Comparison of ENCODE assay signal across 20 cellular contexts in genomic region chr11:72577271-72577681, GRCh38.
DNase-seq lines count a peak whose midpoint lies in the region; ATAC-seq and TF ChIP-seq lines count a peak whose summit lies in the region.
"Had no signal": no experiment of that assay in that cellular context is flagged by ENCODE, and none has a peak within 500 bp of the region (broad histone marks: within the 10 kb centered on the region; RNA-seq: fewer than 3 reads in every experiment).

No MANE protein-coding gene starts in this region.

- 80% methylated on average over 12 of the region's 12 CpGs for WGBS in right cardiac atrium
- 75 to 86% (median 80%) methylated on average over 9 to 12 of the region's 12 CpGs for WGBS in stomach, 5 donors

- H3K9me3 ChIP-seq in right cardiac atrium (ENCODE audit: control insufficient read depth, low read length) (no peaks in the 10 kb centered on the region), Peyer's patch (no peaks in the 10 kb centered on the region), osteoblast (ENCODE audit: low read depth, low read length) (no peaks in the 10 kb centered on the region), stomach (no peaks in the 10 kb centered on the region)

- H3K27me3 ChIP-seq in right cardiac atrium (ENCODE audit: control insufficient read depth, insufficient read depth), result no peaks in the 10 kb centered on the region
- no peaks in the 10 kb centered on the region for H3K27me3 ChIP-seq in Peyer's patch
- H3K27me3 ChIP-seq in osteoblast (ENCODE audit: insufficient read depth, low read length), result peaks cover 17% of the 10 kb centered on the region
- peaks cover 0 to 28% (median 0%) of the 10 kb centered on the region in 3 donors for H3K27me3 ChIP-seq in stomach

- ATAC-seq in right cardiac atrium, result no peak

- H4K20me1 ChIP-seq in osteoblast (ENCODE audit: insufficient read depth, low read length), result no peaks in the 10 kb centered on the region

- no peak overlapping the region for H2AFZ ChIP-seq in osteoblast (ENCODE audit: low read length)

- no peak for TF ChIP-seq CTCF in Peyer's patch (IDR thresholded peaks at IDR 0.05)
- TF ChIP-seq CTCF in osteoblast (IDR thresholded peaks at IDR 0.05; ENCODE audit: extremely low read depth, low read depth, low read length), result no peak
- no peak for TF ChIP-seq CTCF in stomach (IDR thresholded peaks at IDR 0.05)

- intact Hi-C loops in cardiac septum (cut with DNase I) (no loop called here), right cardiac atrium (cut with DNase I) (loop anchor here in 2 of 4 donors (5.0 to 10.0 kb wide), 2 partner anchors 92 to 100 kb away; no protein-coding TSS in a partner anchor), stomach (cut with DNase I; ENCODE audit: low total_unique reads) (no loop called here)

- H3K36me3 ChIP-seq in Peyer's patch, result no peaks in the 10 kb centered on the region
- H3K36me3 ChIP-seq in osteoblast (ENCODE audit: insufficient read depth, low read length), result no peaks in the 10 kb centered on the region
- peaks cover 0 to 61% (median 30%) of the 10 kb centered on the region in 4 donors for H3K36me3 ChIP-seq in stomach

- H3K4me1 ChIP-seq in right cardiac atrium (ENCODE audit: control insufficient read depth, insufficient read depth, low read length), result no peaks in the 10 kb centered on the region
- H3K4me1 ChIP-seq in Peyer's patch, result no peaks in the 10 kb centered on the region
- H3K4me1 ChIP-seq in osteoblast (ENCODE audit: insufficient read depth, low read length), result no peaks in the 10 kb centered on the region
- peaks cover 0 to 8% (median 0%) of the 10 kb centered on the region in 4 donors for H3K4me1 ChIP-seq in stomach

- no peak overlapping the region for H3K27ac ChIP-seq in right cardiac atrium (ENCODE audit: low read length)
- no peak overlapping the region for H3K27ac ChIP-seq in Peyer's patch
- H3K27ac ChIP-seq in osteoblast (ENCODE audit: low read depth, low read length), result no peak overlapping the region
- no peak overlapping the region for H3K27ac ChIP-seq in stomach
- H3K27ac ChIP-seq: KMS-11 had no signal

- no peaks in the 10 kb centered on the region for H3K79me2 ChIP-seq in osteoblast (ENCODE audit: insufficient read depth, low read length)

- DNase-seq in cardiac septum (ENCODE audit: low spot score), result peak; percentile 49
- no peak for DNase-seq in right cardiac atrium
- DNase-seq in Peyer's patch, result peak in 2 of 3 donors; percentile 24 to 37
- peak; percentile 73 for DNase-seq in osteoblast (ENCODE audit: insufficient read length, low spot score, missing footprints)
- no peak for DNase-seq in stomach
- DNase-seq in SKM-1 (lab: John Stamatoyannopoulos, UW; ENCODE audit: unreplicated experiment), result no peak
- DNase-seq in globus pallidus (ENCODE audit: low spot score), result no peak
- DNase-seq: ACHN; AML-193; Calu3; CD4-positive, CD25-positive, alpha-beta regulatory T cell; DMS53; H9; NCI-H1436; NCI-H2029; NCI-H2171; NCI-H446; NK-92 treated with Interleukin-12 subunit alpha and Interleukin-12 subunit beta, amount 100 ng/mL, for 24 hours; OCI-M1 had no signal

- H3K4me3 ChIP-seq in right cardiac atrium (ENCODE audit: low read length) (no peak overlapping the region), Peyer's patch (no peak overlapping the region), osteoblast (ENCODE audit: insufficient read depth, low read length) (no peak overlapping the region), stomach (no peak overlapping the region)

- TF ChIP-seq EP300 in stomach (IDR thresholded peaks at IDR 0.05), result no peak

- TF ChIP-seq POLR2A in Peyer's patch (IDR thresholded peaks at IDR 0.05) (no peak), stomach (IDR thresholded peaks at IDR 0.05) (no peak)

- no peak overlapping the region for H3K4me2 ChIP-seq in osteoblast (ENCODE audit: insufficient read depth, low read length)
- H3K4me2 ChIP-seq: KMS-11 had no signal

Comparison
In these comparisons a context has a peak if more than half of its experiments do, and no peak if none do; other contexts are left out.
1. DNase-seq: peak in cardiac septum (single experiment), Peyer's patch (2 of 3) and osteoblast (single experiment); none in right cardiac atrium (0 of 3), stomach (single experiment), SKM-1 (single experiment) and globus pallidus (single experiment).